1 cellular context compared by ENCODE assay signal in the genomic region with DNA sequence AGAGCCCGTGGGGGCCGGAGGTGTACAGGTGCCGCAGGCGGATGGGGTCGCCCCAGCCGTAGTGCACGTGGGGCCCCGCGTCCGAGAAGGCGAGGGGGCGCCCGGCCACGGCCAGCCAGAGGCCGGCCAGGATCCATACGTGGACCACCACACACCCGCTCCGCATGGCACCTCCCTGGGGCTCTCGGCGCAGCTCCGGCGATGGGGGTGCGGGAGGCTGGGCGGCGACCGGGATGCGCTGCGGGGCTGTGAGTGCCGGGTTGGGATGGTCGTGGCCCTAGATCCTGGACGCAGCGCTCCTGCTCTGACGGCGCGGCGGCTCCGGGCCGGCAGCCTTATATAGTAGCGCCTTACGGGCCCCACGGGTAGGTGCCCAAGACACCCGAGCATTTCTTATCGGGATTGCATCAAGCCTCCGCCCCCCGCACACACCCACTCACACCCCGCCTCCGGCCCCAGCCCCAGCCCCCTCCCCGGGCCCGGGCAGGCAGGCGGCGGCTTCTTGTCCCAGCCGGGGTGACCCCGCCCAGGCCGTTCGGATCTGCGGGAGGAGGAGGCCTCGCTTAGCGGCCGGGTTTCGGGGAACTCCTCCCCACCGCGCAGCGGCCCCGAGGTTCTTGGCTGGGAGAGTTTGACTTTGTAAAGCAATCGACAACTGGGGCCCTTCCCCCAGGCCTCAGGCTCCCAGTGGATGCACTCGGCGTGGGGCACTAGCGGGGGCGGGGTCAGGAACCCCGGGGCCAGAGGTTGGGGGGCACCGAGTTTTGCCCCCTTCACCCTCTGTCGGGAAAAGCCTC.
TF ChIP-seq lines count a peak whose summit lies in the region.

A gene with protein sequence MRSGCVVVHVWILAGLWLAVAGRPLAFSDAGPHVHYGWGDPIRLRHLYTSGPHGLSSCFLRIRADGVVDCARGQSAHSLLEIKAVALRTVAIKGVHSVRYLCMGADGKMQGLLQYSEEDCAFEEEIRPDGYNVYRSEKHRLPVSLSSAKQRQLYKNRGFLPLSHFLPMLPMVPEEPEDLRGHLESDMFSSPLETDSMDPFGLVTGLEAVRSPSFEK (minus strand): TSS at position 312 of the 797 bp plus-strand sequence. CDS start 146 bp downstream, at position 166.

TF ChIP-seq in HepG2, 621 proteins besides CTCF, POLR2A, EP300 and RAD21:
- TF ChIP-seq SIN3A (IDR thresholded peaks at IDR 0.05; ENCODE audit: borderline replicate concordance, low read depth, low read length) (no peak), CCDC6 (CRISPR knock-in tag; IDR thresholded peaks at IDR 0.05) (no peak), KLF11 (CRISPR knock-in tag; IDR thresholded peaks at IDR 0.05) (no peak), MIER2 (CRISPR knock-in tag; IDR thresholded peaks at IDR 0.05) (no peak), BRD4 (CRISPR knock-in tag; IDR thresholded peaks at IDR 0.05) (no peak), WIZ (CRISPR knock-in tag; IDR thresholded peaks at IDR 0.05) (no peak), GZF1 (CRISPR knock-in tag; IDR thresholded peaks at IDR 0.05) (no peak), MTF2 (CRISPR knock-in tag; IDR thresholded peaks at IDR 0.05; ENCODE audit: borderline replicate concordance) (no peak), NFATC3 (CRISPR knock-in tag; IDR thresholded peaks at IDR 0.05) (no peak), SRSF1 (optimal IDR thresholded peaks at IDR 0.05; ENCODE audit: low read depth, low read length) (no peak), ZNF672 (CRISPR knock-in tag; IDR thresholded peaks at IDR 0.05) (no peak), ZNF749 (CRISPR knock-in tag; IDR thresholded peaks at IDR 0.05; ENCODE audit: borderline replicate concordance) (no peak), ZBTB3 (CRISPR knock-in tag; IDR thresholded peaks at IDR 0.05; ENCODE audit: borderline replicate concordance, low read depth) (no peak)
- TF ChIP-seq, protein P1, sequence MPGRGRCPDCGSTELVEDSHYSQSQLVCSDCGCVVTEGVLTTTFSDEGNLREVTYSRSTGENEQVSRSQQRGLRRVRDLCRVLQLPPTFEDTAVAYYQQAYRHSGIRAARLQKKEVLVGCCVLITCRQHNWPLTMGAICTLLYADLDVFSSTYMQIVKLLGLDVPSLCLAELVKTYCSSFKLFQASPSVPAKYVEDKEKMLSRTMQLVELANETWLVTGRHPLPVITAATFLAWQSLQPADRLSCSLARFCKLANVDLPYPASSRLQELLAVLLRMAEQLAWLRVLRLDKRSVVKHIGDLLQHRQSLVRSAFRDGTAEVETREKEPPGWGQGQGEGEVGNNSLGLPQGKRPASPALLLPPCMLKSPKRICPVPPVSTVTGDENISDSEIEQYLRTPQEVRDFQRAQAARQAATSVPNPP (CRISPR knock-in tag; IDR thresholded peaks at IDR 0.05): no peak
- TF ChIP-seq, protein P2, sequence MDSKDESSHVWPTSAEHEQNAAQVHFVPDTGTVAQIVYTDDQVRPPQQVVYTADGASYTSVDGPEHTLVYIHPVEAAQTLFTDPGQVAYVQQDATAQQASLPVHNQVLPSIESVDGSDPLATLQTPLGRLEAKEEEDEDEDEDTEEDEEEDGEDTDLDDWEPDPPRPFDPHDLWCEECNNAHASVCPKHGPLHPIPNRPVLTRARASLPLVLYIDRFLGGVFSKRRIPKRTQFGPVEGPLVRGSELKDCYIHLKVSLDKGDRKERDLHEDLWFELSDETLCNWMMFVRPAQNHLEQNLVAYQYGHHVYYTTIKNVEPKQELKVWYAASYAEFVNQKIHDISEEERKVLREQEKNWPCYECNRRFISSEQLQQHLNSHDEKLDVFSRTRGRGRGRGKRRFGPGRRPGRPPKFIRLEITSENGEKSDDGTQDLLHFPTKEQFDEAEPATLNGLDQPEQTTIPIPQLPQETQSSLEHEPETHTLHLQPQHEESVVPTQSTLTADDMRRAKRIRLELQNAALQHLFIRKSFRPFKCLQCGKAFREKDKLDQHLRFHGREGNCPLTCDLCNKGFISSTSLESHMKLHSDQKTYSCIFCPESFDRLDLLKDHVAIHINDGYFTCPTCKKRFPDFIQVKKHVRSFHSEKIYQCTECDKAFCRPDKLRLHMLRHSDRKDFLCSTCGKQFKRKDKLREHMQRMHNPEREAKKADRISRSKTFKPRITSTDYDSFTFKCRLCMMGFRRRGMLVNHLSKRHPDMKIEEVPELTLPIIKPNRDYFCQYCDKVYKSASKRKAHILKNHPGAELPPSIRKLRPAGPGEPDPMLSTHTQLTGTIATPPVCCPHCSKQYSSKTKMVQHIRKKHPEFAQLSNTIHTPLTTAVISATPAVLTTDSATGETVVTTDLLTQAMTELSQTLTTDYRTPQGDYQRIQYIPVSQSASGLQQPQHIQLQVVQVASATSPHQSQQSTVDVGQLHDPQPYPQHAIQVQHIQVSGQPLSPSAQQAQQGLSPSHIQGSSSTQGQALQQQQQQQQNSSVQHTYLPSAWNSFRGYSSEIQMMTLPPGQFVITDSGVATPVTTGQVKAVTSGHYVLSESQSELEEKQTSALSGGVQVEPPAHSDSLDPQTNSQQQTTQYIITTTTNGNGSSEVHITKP (CRISPR knock-in tag; IDR thresholded peaks at IDR 0.05; ENCODE audit: low read depth): no peak
- TF ChIP-seq, protein P3, sequence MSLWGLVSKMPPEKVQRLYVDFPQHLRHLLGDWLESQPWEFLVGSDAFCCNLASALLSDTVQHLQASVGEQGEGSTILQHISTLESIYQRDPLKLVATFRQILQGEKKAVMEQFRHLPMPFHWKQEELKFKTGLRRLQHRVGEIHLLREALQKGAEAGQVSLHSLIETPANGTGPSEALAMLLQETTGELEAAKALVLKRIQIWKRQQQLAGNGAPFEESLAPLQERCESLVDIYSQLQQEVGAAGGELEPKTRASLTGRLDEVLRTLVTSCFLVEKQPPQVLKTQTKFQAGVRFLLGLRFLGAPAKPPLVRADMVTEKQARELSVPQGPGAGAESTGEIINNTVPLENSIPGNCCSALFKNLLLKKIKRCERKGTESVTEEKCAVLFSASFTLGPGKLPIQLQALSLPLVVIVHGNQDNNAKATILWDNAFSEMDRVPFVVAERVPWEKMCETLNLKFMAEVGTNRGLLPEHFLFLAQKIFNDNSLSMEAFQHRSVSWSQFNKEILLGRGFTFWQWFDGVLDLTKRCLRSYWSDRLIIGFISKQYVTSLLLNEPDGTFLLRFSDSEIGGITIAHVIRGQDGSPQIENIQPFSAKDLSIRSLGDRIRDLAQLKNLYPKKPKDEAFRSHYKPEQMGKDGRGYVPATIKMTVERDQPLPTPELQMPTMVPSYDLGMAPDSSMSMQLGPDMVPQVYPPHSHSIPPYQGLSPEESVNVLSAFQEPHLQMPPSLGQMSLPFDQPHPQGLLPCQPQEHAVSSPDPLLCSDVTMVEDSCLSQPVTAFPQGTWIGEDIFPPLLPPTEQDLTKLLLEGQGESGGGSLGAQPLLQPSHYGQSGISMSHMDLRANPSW (CRISPR knock-in tag; IDR thresholded peaks at IDR 0.05; ENCODE audit: borderline replicate concordance): no peak
- TF ChIP-seq, protein P4, sequence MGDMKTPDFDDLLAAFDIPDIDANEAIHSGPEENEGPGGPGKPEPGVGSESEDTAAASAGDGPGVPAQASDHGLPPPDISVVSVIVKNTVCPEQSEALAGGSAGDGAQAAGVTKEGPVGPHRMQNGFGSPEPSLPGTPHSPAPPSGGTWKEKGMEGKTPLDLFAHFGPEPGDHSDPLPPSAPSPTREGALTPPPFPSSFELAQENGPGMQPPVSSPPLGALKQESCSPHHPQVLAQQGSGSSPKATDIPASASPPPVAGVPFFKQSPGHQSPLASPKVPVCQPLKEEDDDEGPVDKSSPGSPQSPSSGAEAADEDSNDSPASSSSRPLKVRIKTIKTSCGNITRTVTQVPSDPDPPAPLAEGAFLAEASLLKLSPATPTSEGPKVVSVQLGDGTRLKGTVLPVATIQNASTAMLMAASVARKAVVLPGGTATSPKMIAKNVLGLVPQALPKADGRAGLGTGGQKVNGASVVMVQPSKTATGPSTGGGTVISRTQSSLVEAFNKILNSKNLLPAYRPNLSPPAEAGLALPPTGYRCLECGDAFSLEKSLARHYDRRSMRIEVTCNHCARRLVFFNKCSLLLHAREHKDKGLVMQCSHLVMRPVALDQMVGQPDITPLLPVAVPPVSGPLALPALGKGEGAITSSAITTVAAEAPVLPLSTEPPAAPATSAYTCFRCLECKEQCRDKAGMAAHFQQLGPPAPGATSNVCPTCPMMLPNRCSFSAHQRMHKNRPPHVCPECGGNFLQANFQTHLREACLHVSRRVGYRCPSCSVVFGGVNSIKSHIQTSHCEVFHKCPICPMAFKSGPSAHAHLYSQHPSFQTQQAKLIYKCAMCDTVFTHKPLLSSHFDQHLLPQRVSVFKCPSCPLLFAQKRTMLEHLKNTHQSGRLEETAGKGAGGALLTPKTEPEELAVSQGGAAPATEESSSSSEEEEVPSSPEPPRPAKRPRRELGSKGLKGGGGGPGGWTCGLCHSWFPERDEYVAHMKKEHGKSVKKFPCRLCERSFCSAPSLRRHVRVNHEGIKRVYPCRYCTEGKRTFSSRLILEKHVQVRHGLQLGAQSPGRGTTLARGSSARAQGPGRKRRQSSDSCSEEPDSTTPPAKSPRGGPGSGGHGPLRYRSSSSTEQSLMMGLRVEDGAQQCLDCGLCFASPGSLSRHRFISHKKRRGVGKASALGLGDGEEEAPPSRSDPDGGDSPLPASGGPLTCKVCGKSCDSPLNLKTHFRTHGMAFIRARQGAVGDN (CRISPR knock-in tag; IDR thresholded peaks at IDR 0.05): no peak
- TF ChIP-seq, protein P5, sequence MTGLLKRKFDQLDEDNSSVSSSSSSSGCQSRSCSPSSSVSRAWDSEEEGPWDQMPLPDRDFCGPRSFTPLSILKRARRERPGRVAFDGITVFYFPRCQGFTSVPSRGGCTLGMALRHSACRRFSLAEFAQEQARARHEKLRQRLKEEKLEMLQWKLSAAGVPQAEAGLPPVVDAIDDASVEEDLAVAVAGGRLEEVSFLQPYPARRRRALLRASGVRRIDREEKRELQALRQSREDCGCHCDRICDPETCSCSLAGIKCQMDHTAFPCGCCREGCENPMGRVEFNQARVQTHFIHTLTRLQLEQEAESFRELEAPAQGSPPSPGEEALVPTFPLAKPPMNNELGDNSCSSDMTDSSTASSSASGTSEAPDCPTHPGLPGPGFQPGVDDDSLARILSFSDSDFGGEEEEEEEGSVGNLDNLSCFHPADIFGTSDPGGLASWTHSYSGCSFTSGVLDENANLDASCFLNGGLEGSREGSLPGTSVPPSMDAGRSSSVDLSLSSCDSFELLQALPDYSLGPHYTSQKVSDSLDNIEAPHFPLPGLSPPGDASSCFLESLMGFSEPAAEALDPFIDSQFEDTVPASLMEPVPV (CRISPR knock-in tag; IDR thresholded peaks at IDR 0.05): no peak
- TF ChIP-seq, protein P6, sequence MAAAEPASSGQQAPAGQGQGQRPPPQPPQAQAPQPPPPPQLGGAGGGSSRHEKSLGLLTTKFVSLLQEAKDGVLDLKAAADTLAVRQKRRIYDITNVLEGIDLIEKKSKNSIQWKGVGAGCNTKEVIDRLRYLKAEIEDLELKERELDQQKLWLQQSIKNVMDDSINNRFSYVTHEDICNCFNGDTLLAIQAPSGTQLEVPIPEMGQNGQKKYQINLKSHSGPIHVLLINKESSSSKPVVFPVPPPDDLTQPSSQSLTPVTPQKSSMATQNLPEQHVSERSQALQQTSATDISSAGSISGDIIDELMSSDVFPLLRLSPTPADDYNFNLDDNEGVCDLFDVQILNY (CRISPR knock-in tag; conservative IDR thresholded peaks at IDR 0.05): no peak
TF ChIP-seq in HepG2: peak in this region for 0.
